Comparison of ENCODE assay signal across 1 cellular context in genomic region chr12:57744194-57744776, GRCh38.
A peak's percentile ranks its signal among the peaks of the same experiment; 100 is the strongest.
TF ChIP-seq lines count a peak whose summit lies in the region.

No MANE protein-coding gene starts in this region.

TF ChIP-seq in WTC11, 78 proteins besides CTCF, POLR2A, EP300 and RAD21 (continued from another document):
- no peak; the same call in 1 of the 2 replicates for TF ChIP-seq AR (CRISPR knock-in tag; IDR thresholded peaks at IDR 0.05)
- no peak for TF ChIP-seq NFYB (CRISPR knock-in tag; conservative IDR thresholded peaks at IDR 0.05; ENCODE audit: low read depth)
- TF ChIP-seq JAZF1 (CRISPR knock-in tag; IDR thresholded peaks at IDR 0.05) = no peak
- TF ChIP-seq GRHL2 (CRISPR knock-in tag; IDR thresholded peaks at IDR 0.05; ENCODE audit: insufficient replicate concordance, severe bottlenecking) = no peak
- 0 out of 2 replicates have a peak, but pooled peaks have one; percentile 41 for TF ChIP-seq GABPB1 (CRISPR knock-in tag; IDR thresholded peaks at IDR 0.05)
- TF ChIP-seq, protein P1, sequence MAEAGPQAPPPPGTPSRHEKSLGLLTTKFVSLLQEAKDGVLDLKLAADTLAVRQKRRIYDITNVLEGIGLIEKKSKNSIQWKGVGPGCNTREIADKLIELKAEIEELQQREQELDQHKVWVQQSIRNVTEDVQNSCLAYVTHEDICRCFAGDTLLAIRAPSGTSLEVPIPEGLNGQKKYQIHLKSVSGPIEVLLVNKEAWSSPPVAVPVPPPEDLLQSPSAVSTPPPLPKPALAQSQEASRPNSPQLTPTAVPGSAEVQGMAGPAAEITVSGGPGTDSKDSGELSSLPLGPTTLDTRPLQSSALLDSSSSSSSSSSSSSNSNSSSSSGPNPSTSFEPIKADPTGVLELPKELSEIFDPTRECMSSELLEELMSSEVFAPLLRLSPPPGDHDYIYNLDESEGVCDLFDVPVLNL (CRISPR knock-in tag; IDR thresholded peaks at IDR 0.05; ENCODE audit: borderline replicate concordance, low read depth) = no peak
- no peak for TF ChIP-seq TEAD4 (CRISPR knock-in tag; IDR thresholded peaks at IDR 0.05)
- 0 out of 2 replicates have a peak, but pooled peaks have one; percentile 40 for TF ChIP-seq CREB1 (CRISPR knock-in tag; IDR thresholded peaks at IDR 0.05)
- TF ChIP-seq, protein P2, sequence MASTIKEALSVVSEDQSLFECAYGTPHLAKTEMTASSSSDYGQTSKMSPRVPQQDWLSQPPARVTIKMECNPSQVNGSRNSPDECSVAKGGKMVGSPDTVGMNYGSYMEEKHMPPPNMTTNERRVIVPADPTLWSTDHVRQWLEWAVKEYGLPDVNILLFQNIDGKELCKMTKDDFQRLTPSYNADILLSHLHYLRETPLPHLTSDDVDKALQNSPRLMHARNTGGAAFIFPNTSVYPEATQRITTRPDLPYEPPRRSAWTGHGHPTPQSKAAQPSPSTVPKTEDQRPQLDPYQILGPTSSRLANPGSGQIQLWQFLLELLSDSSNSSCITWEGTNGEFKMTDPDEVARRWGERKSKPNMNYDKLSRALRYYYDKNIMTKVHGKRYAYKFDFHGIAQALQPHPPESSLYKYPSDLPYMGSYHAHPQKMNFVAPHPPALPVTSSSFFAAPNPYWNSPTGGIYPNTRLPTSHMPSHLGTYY (CRISPR knock-in tag; IDR thresholded peaks at IDR 0.05) = 0 out of 2 replicates have a peak, but pooled peaks have one; percentile 43
- peak; percentile 99 for TF ChIP-seq ZBTB21 (CRISPR knock-in tag; IDR thresholded peaks at IDR 0.05; ENCODE audit: borderline replicate concordance)
- TF ChIP-seq CREM (CRISPR knock-in tag; IDR thresholded peaks at IDR 0.05) = peak; percentile 85
- no peak for TF ChIP-seq FOXP4 (CRISPR knock-in tag; IDR thresholded peaks at IDR 0.05)
- no peak for TF ChIP-seq MYBL2 (CRISPR knock-in tag; IDR thresholded peaks at IDR 0.05)
- TF ChIP-seq, protein P3, sequence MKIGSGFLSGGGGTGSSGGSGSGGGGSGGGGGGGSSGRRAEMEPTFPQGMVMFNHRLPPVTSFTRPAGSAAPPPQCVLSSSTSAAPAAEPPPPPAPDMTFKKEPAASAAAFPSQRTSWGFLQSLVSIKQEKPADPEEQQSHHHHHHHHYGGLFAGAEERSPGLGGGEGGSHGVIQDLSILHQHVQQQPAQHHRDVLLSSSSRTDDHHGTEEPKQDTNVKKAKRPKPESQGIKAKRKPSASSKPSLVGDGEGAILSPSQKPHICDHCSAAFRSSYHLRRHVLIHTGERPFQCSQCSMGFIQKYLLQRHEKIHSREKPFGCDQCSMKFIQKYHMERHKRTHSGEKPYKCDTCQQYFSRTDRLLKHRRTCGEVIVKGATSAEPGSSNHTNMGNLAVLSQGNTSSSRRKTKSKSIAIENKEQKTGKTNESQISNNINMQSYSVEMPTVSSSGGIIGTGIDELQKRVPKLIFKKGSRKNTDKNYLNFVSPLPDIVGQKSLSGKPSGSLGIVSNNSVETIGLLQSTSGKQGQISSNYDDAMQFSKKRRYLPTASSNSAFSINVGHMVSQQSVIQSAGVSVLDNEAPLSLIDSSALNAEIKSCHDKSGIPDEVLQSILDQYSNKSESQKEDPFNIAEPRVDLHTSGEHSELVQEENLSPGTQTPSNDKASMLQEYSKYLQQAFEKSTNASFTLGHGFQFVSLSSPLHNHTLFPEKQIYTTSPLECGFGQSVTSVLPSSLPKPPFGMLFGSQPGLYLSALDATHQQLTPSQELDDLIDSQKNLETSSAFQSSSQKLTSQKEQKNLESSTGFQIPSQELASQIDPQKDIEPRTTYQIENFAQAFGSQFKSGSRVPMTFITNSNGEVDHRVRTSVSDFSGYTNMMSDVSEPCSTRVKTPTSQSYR (CRISPR knock-in tag; IDR thresholded peaks at IDR 0.05) = peak; percentile 55; the same call in 1 of the 2 replicates
- TF ChIP-seq SOX15 (CRISPR knock-in tag; IDR thresholded peaks at IDR 0.05) = no peak
TF ChIP-seq in WTC11: peak in this region for 6.
